In genomic region chr15:57357796-57358195, GRCh38 we compare ENCODE assay signal across 3 cellular contexts.
A peak's percentile ranks its signal among the peaks of the same experiment; 100 is the strongest.
TF ChIP-seq lines count a peak whose summit lies in the region.

No MANE protein-coding gene starts in this region.

TF ChIP-seq in SK-N-SH treated with all-trans-retinoic acid at 6 μM for 48 hours, 23 proteins besides CTCF, POLR2A, EP300 and RAD21:
- TF ChIP-seq TOX (CRISPR knock-in tag; IDR thresholded peaks at IDR 0.05; ENCODE audit: borderline replicate concordance) (peak; percentile 22; the same call in 1 of the 2 replicates), ZFP3 (CRISPR knock-in tag; IDR thresholded peaks at IDR 0.05) (no peak), CSRNP3 (CRISPR knock-in tag; IDR thresholded peaks at IDR 0.05) (no peak), POU6F1 (CRISPR knock-in tag; IDR thresholded peaks at IDR 0.05; ENCODE audit: borderline replicate concordance, low read depth) (no peak)

TF ChIP-seq in SK-N-SH, 30 proteins besides CTCF, POLR2A, EP300 and RAD21:
- TF ChIP-seq NRF1 (IDR thresholded peaks at IDR 0.05; ENCODE audit: low read depth, low read length) (no peak), POLR2AphosphoS5 (IDR thresholded peaks at IDR 0.05; ENCODE audit: low read depth, low read length) (no peak), TAF1 (IDR thresholded peaks at IDR 0.05; ENCODE audit: borderline replicate concordance, low read depth, low read length) (no peak), RXRA (IDR thresholded peaks at IDR 0.05; ENCODE audit: borderline replicate concordance, low read depth) (no peak), TCF12 (IDR thresholded peaks at IDR 0.05) (no peak), FOXM1 (IDR thresholded peaks at IDR 0.05; ENCODE audit: low read depth) (no peak), JUND (IDR thresholded peaks at IDR 0.05) (no peak), GATA2 (CRISPR knock-in tag; IDR thresholded peaks at IDR 0.05) (no peak)

TF ChIP-seq in H1, 55 proteins besides CTCF, POLR2A, EP300 and RAD21:
- no peak for TF ChIP-seq HDAC2 (IDR thresholded peaks at IDR 0.05; ENCODE audit: borderline replicate concordance in 1 of 2, low read depth in 2 of 2, low read length in 2 of 2)
- no peak for TF ChIP-seq CHD1 (IDR thresholded peaks at IDR 0.05; ENCODE audit: low read depth, low read length)
- TF ChIP-seq ATF2 (IDR thresholded peaks at IDR 0.05; ENCODE audit: low read length) = no peak
- TF ChIP-seq FOSL1 (IDR thresholded peaks at IDR 0.05; ENCODE audit: insufficient read depth, low read depth, low read length) = no peak
- no peak for TF ChIP-seq ATF3 (IDR thresholded peaks at IDR 0.05; ENCODE audit: insufficient read depth, low read depth, low read length)
- TF ChIP-seq NANOG (IDR thresholded peaks at IDR 0.05; ENCODE audit: insufficient read depth, low read depth, low read length, poor library complexity, severe bottlenecking) = no peak
